Comparison of ENCODE assay signal across 8 cellular contexts in the genomic region with DNA sequence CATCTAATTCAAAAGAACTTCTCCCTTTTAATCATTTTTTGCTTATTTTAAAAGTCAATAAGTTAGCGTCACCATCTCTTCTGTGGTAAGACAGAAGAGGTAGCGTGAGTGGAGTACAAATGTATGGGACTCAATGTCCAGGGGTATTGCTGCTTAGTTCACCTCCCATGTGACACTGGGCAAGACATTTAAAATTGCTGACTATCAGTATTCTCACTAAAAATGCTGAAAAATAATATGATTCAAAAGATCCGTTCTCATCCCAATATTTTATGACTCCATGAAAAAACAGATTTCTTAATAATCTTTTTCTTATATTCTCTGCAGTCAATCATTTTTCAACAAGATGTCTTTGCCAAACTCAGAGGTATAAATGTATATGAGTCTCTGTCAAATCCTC.
"Had no signal": no experiment of that assay in that cellular context is flagged by ENCODE, and none has a peak within 500 bp of the region (broad histone marks: within the 10 kb centered on the region; RNA-seq: fewer than 3 reads in every experiment).

No MANE protein-coding gene starts in this region.

- FAIRE-seq: G401.6, GM12878, GM12891, GM12892, GM18507, GM19239 had no signal

- DNase-seq: GDM1, GF-D8 had no signal

- H3K4me3 ChIP-seq: GM12878 had no signal

- ATAC-seq: GM12878 had no signal
